8 cellular contexts compared by ENCODE assay signal in the genomic region with DNA sequence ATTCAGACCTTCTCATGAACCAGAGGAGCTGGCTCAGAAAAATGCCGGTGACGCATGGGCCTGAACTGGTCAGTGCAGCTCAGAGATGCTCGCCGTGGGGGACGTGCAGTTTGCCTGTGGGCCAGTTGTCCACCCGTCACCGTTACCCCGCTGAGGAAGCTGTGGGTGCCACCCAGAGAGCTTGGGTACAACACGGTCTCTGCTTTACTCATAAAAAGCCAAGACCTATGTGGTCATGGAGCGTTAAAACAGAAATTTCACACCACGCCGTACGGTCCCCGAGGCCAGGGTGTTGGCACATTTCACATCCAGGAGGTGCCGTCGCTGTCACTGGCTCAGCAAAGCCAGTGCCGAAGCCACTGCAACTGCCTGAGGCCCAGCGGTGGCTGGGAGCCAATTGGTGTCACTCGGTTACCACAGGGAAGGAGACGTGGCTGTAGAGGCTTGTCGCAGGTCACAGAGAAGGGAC.
DNase-seq lines count a peak whose midpoint lies in the region; ATAC-seq and TF ChIP-seq lines count a peak whose summit lies in the region.

No MANE protein-coding gene starts in this region.

- dilution Hi-C loops in IMR-90 (cut with HindIII; ENCODE audit: low sequenced_read_pairs, unreplicated experiment): no loop called here

- no peak for TF ChIP-seq RAD21 in IMR-90 (IDR thresholded peaks at IDR 0.05; ENCODE audit: low read length)

- no peak overlapping the region for H3K18ac ChIP-seq in IMR-90 (ENCODE audit: low read depth, low read length)

- peaks cover 3% of the 10 kb centered on the region; the same call in 1 of the 2 replicates for H3K27me3 ChIP-seq in IMR-90 (ENCODE audit: control insufficient read depth, insufficient read depth, low read length)
- H3K27me3 ChIP-seq in esophagus muscularis mucosa: no peaks in the 10 kb centered on the region
- no peaks in the 10 kb centered on the region for H3K27me3 ChIP-seq in skeletal muscle satellite cell (ENCODE audit: control insufficient read depth, insufficient read depth, low read length)

- H3K9ac ChIP-seq in IMR-90 (ENCODE audit: low read depth, low read length): no peak overlapping the region
- H3K9ac ChIP-seq in skeletal muscle satellite cell (ENCODE audit: low read depth, low read length): peak overlapping the region; percentile 83

- no peak overlapping the region for H3K4me2 ChIP-seq in IMR-90 (ENCODE audit: low read depth, low read length)
- peak overlapping the region; percentile 68 for H3K4me2 ChIP-seq in skeletal muscle satellite cell (ENCODE audit: low read length)

- CTCF ChIA-PET in IMR-90 (lab: Yijun Ruan, JAX) (no interaction called here), activated B cell treated with CpG ODN at 0.5 μM for 24 hours (lab: Charles Lee) (interaction anchor here (0.9 to 5.4 kb wide), 2 partner anchors 419 to 425 kb away, joined by 5 to 40 read pairs; no protein-coding TSS in a partner anchor)

- H4K20me1 ChIP-seq in IMR-90 (ENCODE audit: insufficient read depth, low read length): no peaks in the 10 kb centered on the region

- peak; percentile 26 for DNase-seq in IMR-90
- DNase-seq in activated B cell treated with CpG ODN at 0.5 μM for 24 hours: peak; percentile 41
- no peak for DNase-seq in esophagus muscularis mucosa (ENCODE audit: extremely low spot score)
- no peak for DNase-seq in putamen (ENCODE audit: low spot score)
- no peak for DNase-seq in GM19240 (ENCODE audit: insufficient read length, low spot score)
- DNase-seq in NCI-H1694 (lab: John Stamatoyannopoulos, UW): no peak
- DNase-seq in islet precursor cell: no peak

- no peak overlapping the region for H3K4me3 ChIP-seq in IMR-90 (ENCODE audit: insufficient read depth, low read depth, low read length)
- no peak overlapping the region for H3K4me3 ChIP-seq in esophagus muscularis mucosa
- H3K4me3 ChIP-seq in skeletal muscle satellite cell (ENCODE audit: low read length): peak overlapping the region; percentile 32

- WGBS in IMR-90 (ENCODE audit: extremely low coverage in 2 of 2, insufficient read length in 1 of 2), 2 experiments: 63% methylated on average over 8 of the region's 21 CpGs; no CpG with 5 or more reads in 1 of the 2 experiments
- WGBS in esophagus muscularis mucosa: 62% methylated on average over 19 of the region's 21 CpGs

- no TSS peak for BruUV-seq in IMR-90 (replicated peaks; lab: Mats Ljungman, UMichigan)

- H3K23ac ChIP-seq in IMR-90 (ENCODE audit: low read depth, low read length): no peak overlapping the region

- peak overlapping the region; percentile 64 for H2AFZ ChIP-seq in IMR-90 (replicated peaks; ENCODE audit: low read length, poor library complexity)

- in situ Hi-C loops in IMR-90 (cut with MboI; ENCODE audit: low sequenced_read_pairs): no loop called here

- peak overlapping the region; percentile 82 for H3K4me3 Mint-ChIP-seq in activated B cell treated with CpG ODN at 0.5 μM for 24 hours

- peaks cover 0 to 4% of the 10 kb centered on the region in 2 experiments; a peak in 1 of 4 replicates for H3K79me1 ChIP-seq in IMR-90 (ENCODE audit: low read depth in 1 of 2, low read length in 2 of 2)

- H3K9me1 ChIP-seq in IMR-90 (ENCODE audit: insufficient read depth, low read length): peaks cover 18% of the 10 kb centered on the region

- peak overlapping the region; percentile 14; the same call in 1 of the 2 replicates for H2BK120ac ChIP-seq in IMR-90 (ENCODE audit: low read depth, low read length)

- no peak overlapping the region for H4K8ac ChIP-seq in IMR-90 (ENCODE audit: low read depth in 2 of 2, low read length in 2 of 2)

- H3K27ac ChIP-seq in IMR-90 (ENCODE audit: insufficient read depth, low read length): no peak overlapping the region
- H3K27ac ChIP-seq in esophagus muscularis mucosa (replicated peaks in 1 of 4): peak overlapping the region; percentile 57 to 76 (median 64)

- H3K4me1 Mint-ChIP-seq in activated B cell treated with CpG ODN at 0.5 μM for 24 hours: peaks cover 35% of the 10 kb centered on the region

- no peaks in the 10 kb centered on the region for H3K27me3 Mint-ChIP-seq in activated B cell treated with CpG ODN at 0.5 μM for 24 hours

- no peak overlapping the region; the same call in 2 of the 3 replicates for H2BK15ac ChIP-seq in IMR-90 (ENCODE audit: low read depth, low read length)

- H2BK20ac ChIP-seq in IMR-90 (ENCODE audit: low read depth, low read length): peak overlapping the region; percentile 52; the same call in 1 of the 2 replicates

- H2AK5ac ChIP-seq in IMR-90 (ENCODE audit: low read depth, low read length): peak overlapping the region; percentile 63; the same call in 1 of the 2 replicates

- ATAC-seq in IMR-90 (ENCODE audit: low read depth): no peak
- peak; percentile 51 for ATAC-seq in activated B cell treated with CpG ODN at 0.5 μM for 24 hours (ENCODE audit: low read depth)

- H3K36me3 ChIP-seq in IMR-90 (ENCODE audit: control insufficient read depth, insufficient read depth, low read length) (no peaks in the 10 kb centered on the region), esophagus muscularis mucosa (no peaks in the 10 kb centered on the region), skeletal muscle satellite cell (ENCODE audit: insufficient read depth, low read length) (no peaks in the 10 kb centered on the region)

- TF ChIP-seq CTCF in IMR-90 (conservative IDR thresholded peaks at IDR 0.05; ENCODE audit: low read depth, low read length) (no peak), activated B cell treated with CpG ODN at 0.5 μM for 24 hours (IDR thresholded peaks at IDR 0.05) (no peak), esophagus muscularis mucosa (IDR thresholded peaks at IDR 0.05) (no peak)

- H3K4me1 ChIP-seq in IMR-90 (ENCODE audit: control insufficient read depth, insufficient read depth, low read length) (peaks cover 20% of the 10 kb centered on the region), esophagus muscularis mucosa (peaks cover 37 to 69% (median 51%) of the 10 kb centered on the region in 4 donors), skeletal muscle satellite cell (ENCODE audit: control insufficient read depth, insufficient read depth, low read length) (peaks cover 80% of the 10 kb centered on the region)

- intact Hi-C loops in IMR-90 (cut with micrococcal nuclease) (no loop called here), activated B cell treated with CpG ODN at 0.5 μM for 24 hours (cut with micrococcal nuclease) (no loop called here), esophagus muscularis mucosa (cut with DNase I) (no loop called here)

- H4K5ac ChIP-seq in IMR-90 (ENCODE audit: low read depth, low read length): peak overlapping the region; percentile 16; the same call in 1 of the 2 replicates

- peak overlapping the region; percentile 30; the same call in 1 of the 2 replicates for H3K4ac ChIP-seq in IMR-90 (ENCODE audit: low read depth, low read length)

- TF ChIP-seq POLR2A in IMR-90 (IDR thresholded peaks at IDR 0.05; ENCODE audit: low read depth, low read length) (no peak), esophagus muscularis mucosa (IDR thresholded peaks at IDR 0.05; ENCODE audit: low read depth) (no peak)

- no peaks in the 10 kb centered on the region for H3K9me3 Mint-ChIP-seq in activated B cell treated with CpG ODN at 0.5 μM for 24 hours

- peak overlapping the region; percentile 57; the same call in 1 of the 2 replicates for H3K14ac ChIP-seq in IMR-90 (replicated peaks; ENCODE audit: low read depth, low read length)

- no peaks in the 10 kb centered on the region for H3K36me3 Mint-ChIP-seq in activated B cell treated with CpG ODN at 0.5 μM for 24 hours (ENCODE audit: low read depth)

- H3K9me3 ChIP-seq in IMR-90 (ENCODE audit: control insufficient read depth, insufficient read depth, low read length) (no peaks in the 10 kb centered on the region), esophagus muscularis mucosa (no peaks in the 10 kb centered on the region), skeletal muscle satellite cell (replicated peaks; ENCODE audit: low read length) (no peaks in the 10 kb centered on the region)

- no peak overlapping the region for H2AK9ac ChIP-seq in IMR-90 (replicated peaks; ENCODE audit: low read depth, low read length, poor library complexity)

- no peak overlapping the region for H3K56ac ChIP-seq in IMR-90 (ENCODE audit: extremely low read depth, insufficient read depth, low read length)

- POLR2A ChIA-PET in IMR-90 (lab: Charles Lee; ENCODE audit: unreplicated experiment) (no interaction called here), activated B cell treated with CpG ODN at 0.5 μM for 24 hours (lab: Charles Lee) (interaction anchor here (1.0 to 1.8 kb wide), 6 partner anchors 121 to 418 kb away, joined by 3 to 9 read pairs (median 5); a partner anchor contains a TSS)

- peak overlapping the region; percentile 12; the same call in 1 of the 2 replicates for H4K91ac ChIP-seq in IMR-90 (ENCODE audit: insufficient read depth, low read depth, low read length)

- no peak overlapping the region for H2BK5ac ChIP-seq in IMR-90 (ENCODE audit: low read depth, low read length, poor library complexity, severe bottlenecking)

- peak overlapping the region; percentile 92 for H3K27ac Mint-ChIP-seq in activated B cell treated with CpG ODN at 0.5 μM for 24 hours

- TF ChIP-seq EP300 in esophagus muscularis mucosa (IDR thresholded peaks at IDR 0.05): no peak

TF ChIP-seq in IMR-90, 13 proteins besides CTCF, POLR2A, EP300 and RAD21:
- TF ChIP-seq CEBPB (IDR thresholded peaks at IDR 0.05; ENCODE audit: low read depth, low read length) (no peak), MAZ (IDR thresholded peaks at IDR 0.05; ENCODE audit: borderline replicate concordance, low read depth, low read length) (no peak), RCOR1 (IDR thresholded peaks at IDR 0.05; ENCODE audit: insufficient replicate concordance, low read length) (no peak), BHLHE40 (IDR thresholded peaks at IDR 0.05; ENCODE audit: low read depth, low read length) (no peak), CHD1 (IDR thresholded peaks at IDR 0.05; ENCODE audit: low read depth, low read length) (no peak), SMC3 (IDR thresholded peaks at IDR 0.05; ENCODE audit: low read depth, low read length) (no peak), MAFK (IDR thresholded peaks at IDR 0.05; ENCODE audit: low read depth, low read length) (no peak)
- TF ChIP-seq, protein P1, sequence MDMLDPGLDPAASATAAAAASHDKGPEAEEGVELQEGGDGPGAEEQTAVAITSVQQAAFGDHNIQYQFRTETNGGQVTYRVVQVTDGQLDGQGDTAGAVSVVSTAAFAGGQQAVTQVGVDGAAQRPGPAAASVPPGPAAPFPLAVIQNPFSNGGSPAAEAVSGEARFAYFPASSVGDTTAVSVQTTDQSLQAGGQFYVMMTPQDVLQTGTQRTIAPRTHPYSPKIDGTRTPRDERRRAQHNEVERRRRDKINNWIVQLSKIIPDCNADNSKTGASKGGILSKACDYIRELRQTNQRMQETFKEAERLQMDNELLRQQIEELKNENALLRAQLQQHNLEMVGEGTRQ (IDR thresholded peaks at IDR 0.05; ENCODE audit: low read depth, low read length): no peak

Comparison
In these comparisons a context has a peak if more than half of its experiments do, and no peak if none do; other contexts are left out.
1. DNase-seq: peak in IMR-90 (single experiment) and activated B cell treated with CpG ODN at 0.5 μM for 24 hours (single experiment); none in esophagus muscularis mucosa (single experiment), putamen (single experiment), GM19240 (single experiment), NCI-H1694 (single experiment) and islet precursor cell (single experiment).